26 cellular contexts compared by ENCODE assay signal in genomic region chr2:43874776-43875451, GRCh38. TPM values are rescaled to one million over a fixed set of nuclear protein-coding genes. Genes with fewer than 3 reads are reported as not detected.
"Had no signal": no experiment of that assay in that cellular context is flagged by ENCODE, and none has a peak within 500 bp of the region (broad histone marks: within the 10 kb centered on the region; RNA-seq: fewer than 3 reads in every experiment).

No MANE protein-coding gene starts in this region.

- H3K27ac Mint-ChIP-seq: activated B cell treated with CpG ODN at 0.5 μM for 24 hours; activated CD4-positive, alpha-beta memory T cell treated with anti-CD3 and anti-CD28 coated beads, Interleukin-2, amount 10 ng/mL, durations not matched to agents 7 days and 5 days; activated naive CD8-positive, alpha-beta T cell treated with anti-CD3 and anti-CD28 coated beads, Interleukin-2, amount 10 ng/mL, durations not matched to agents 7 days and 5 days; T-helper 1 cell treated with Interleukin-12 subunit alpha and Interleukin-12 subunit beta and Interleukin-4 antibody, amounts not matched to agents 30 μg/mL and 1 μg/mL, for 36 hours had no signal

- H3K9ac ChIP-seq: KMS-11 had no signal

- H3K4me1 ChIP-seq: adrenal gland, breast epithelium, Peyer's patch had no signal

- H3K4me3 ChIP-seq: adrenal gland, breast epithelium, Peyer's patch had no signal

- H3K4me3 Mint-ChIP-seq: activated B cell treated with CpG ODN at 0.5 μM for 24 hours; activated CD4-positive, alpha-beta memory T cell treated with anti-CD3 and anti-CD28 coated beads, Interleukin-2, amount 10 ng/mL, durations not matched to agents 7 days and 5 days; activated naive CD8-positive, alpha-beta T cell treated with anti-CD3 and anti-CD28 coated beads, Interleukin-2, amount 10 ng/mL, durations not matched to agents 7 days and 5 days; T-helper 1 cell treated with Interleukin-12 subunit alpha and Interleukin-12 subunit beta and Interleukin-4 antibody, amounts not matched to agents 30 μg/mL and 1 μg/mL, for 36 hours had no signal

- H3K9me3 ChIP-seq: adrenal gland, breast epithelium, Peyer's patch had no signal

- DNase-seq: activated B cell treated with CpG ODN at 0.5 μM for 24 hours; activated CD4-positive, alpha-beta memory T cell treated with anti-CD3 and anti-CD28 coated beads, Interleukin-2, amount 10 ng/mL, durations not matched to agents 7 days and 5 days; activated CD4-positive, alpha-beta T cell treated with anti-CD3 and anti-CD28 coated beads for 1 hour; activated CD4-positive, alpha-beta T cell treated with anti-CD3 and anti-CD28 coated beads, Interleukin-2, amount 50 U/mL, for 1 hour; activated CD8-positive, alpha-beta memory T cell treated with anti-CD3 and anti-CD28 coated beads, Interleukin-2, amount 50 U/mL, for 4 hours; activated naive CD4-positive, alpha-beta T cell treated with anti-CD3 and anti-CD28 coated beads, Interleukin-2, amount 50 U/mL, for 16 hours; activated naive CD8-positive, alpha-beta T cell treated with anti-CD3 and anti-CD28 coated beads, Interleukin-2, amount 10 ng/mL, durations not matched to agents 7 days and 5 days; activated T-cell treated with anti-CD3 and anti-CD28 coated beads, Interleukin-2, amount 50 U/mL, for 1 hour; adrenal gland; anterior cingulate cortex; caudate nucleus; MV-4-11; NCI-H1105; NCI-H1436; NCI-H1694 treated with DMSO at 0.1 percent for 48 hours; NCI-H2081; NCI-H510A treated with DMSO at 0.1 percent for 48 hours; NCI-H69; Peyer's patch; SHP77 treated with DMSO at 0.1 percent for 48 hours had no signal

- H3K4me2 ChIP-seq: KMS-11 had no signal

- H3K27ac ChIP-seq: adrenal gland, breast epithelium, KMS-11, Peyer's patch had no signal

- H3K27me3 ChIP-seq: Peyer's patch had no signal

- H3K36me3 ChIP-seq: adrenal gland, breast epithelium had no signal

- H3K36me3 Mint-ChIP-seq: activated naive CD8-positive, alpha-beta T cell treated with anti-CD3 and anti-CD28 coated beads, Interleukin-2, amount 10 ng/mL, durations not matched to agents 7 days and 5 days had no signal

- H3K9me3 Mint-ChIP-seq: activated B cell treated with CpG ODN at 0.5 μM for 24 hours; activated CD4-positive, alpha-beta memory T cell treated with anti-CD3 and anti-CD28 coated beads, Interleukin-2, amount 10 ng/mL, durations not matched to agents 7 days and 5 days; activated naive CD8-positive, alpha-beta T cell treated with anti-CD3 and anti-CD28 coated beads, Interleukin-2, amount 10 ng/mL, durations not matched to agents 7 days and 5 days; T-helper 1 cell treated with Interleukin-12 subunit alpha and Interleukin-12 subunit beta and Interleukin-4 antibody, amounts not matched to agents 30 μg/mL and 1 μg/mL, for 36 hours had no signal

RNA-seq across cellular contexts. Expression of gene ABCG8, which starts 36.1 kb away (rescaled TPM):
- total RNA-seq: activated B cell treated with CpG ODN at 0.5 μM for 24 hours; activated CD4-positive, alpha-beta memory T cell treated with anti-CD3 and anti-CD28 coated beads, Interleukin-2, amount 10 ng/mL, durations not matched to agents 7 days and 5 days; activated naive CD8-positive, alpha-beta T cell treated with anti-CD3 and anti-CD28 coated beads, Interleukin-2, amount 10 ng/mL, durations not matched to agents 7 days and 5 days; MCF 10A; SK-MEL-5 had no signal

RNA-seq across cellular contexts. Expression of gene ABCG5, which starts 36.3 kb away (rescaled TPM):
- total RNA-seq: activated B cell treated with CpG ODN at 0.5 μM for 24 hours; activated CD4-positive, alpha-beta memory T cell treated with anti-CD3 and anti-CD28 coated beads, Interleukin-2, amount 10 ng/mL, durations not matched to agents 7 days and 5 days; activated naive CD8-positive, alpha-beta T cell treated with anti-CD3 and anti-CD28 coated beads, Interleukin-2, amount 10 ng/mL, durations not matched to agents 7 days and 5 days; breast epithelium; cerebellum; MCF 10A had no signal
